ENCODE assay signal across 15 cellular contexts in the genomic region with DNA sequence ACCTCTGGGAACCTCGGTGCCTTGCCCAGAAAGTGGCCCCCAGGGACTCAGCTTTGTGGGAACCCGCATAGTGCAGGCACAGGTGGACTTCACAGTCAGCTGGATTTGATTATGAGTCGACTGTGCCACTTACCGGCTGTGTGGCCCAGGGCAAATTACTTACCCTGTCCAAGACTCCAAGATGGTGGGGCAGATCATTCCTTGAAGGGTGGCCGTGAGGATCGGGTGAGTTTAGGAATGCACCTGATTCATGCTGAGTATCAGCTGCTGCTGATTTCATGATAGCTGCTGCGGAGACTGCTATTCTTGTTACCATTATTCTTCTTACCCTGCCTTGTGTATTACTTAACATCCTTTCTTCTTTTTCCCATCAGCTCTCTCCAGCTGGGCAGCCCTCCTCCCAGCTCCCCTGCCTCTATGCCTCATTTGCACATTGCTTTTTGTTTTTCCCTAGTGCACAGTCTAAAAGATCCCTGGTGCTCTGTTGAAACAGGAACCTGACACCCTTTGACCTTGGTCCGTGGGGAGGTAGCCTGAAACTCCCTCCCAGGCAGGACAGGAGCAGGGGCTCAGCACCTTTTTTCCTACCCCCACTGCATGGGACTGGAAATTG. TPM values are rescaled to one million over a fixed set of nuclear protein-coding genes. Genes with fewer than 3 reads are reported as not detected.
DNase-seq lines count a peak whose midpoint lies in the region; ATAC-seq and TF ChIP-seq lines count a peak whose summit lies in the region.
"Had no signal": no experiment of that assay in that cellular context is flagged by ENCODE, and none has a peak within 500 bp of the region (broad histone marks: within the 10 kb centered on the region; RNA-seq: fewer than 3 reads in every experiment).

No MANE protein-coding gene starts in this region.

- peaks cover 6% of the 10 kb centered on the region for H3K79me2 ChIP-seq in smooth muscle cell (ENCODE audit: low read depth)

- H3K27ac ChIP-seq in adrenal gland (peak overlapping the region in 3 of 5 donors; percentile 44 to 64 (median 58)), iPS-20b (ENCODE audit: low read length) (peak overlapping the region; percentile 35), temporal lobe (ENCODE audit: low read depth, low read length) (peak overlapping the region; percentile 56), smooth muscle cell (ENCODE audit: low read depth) (no peak overlapping the region)
- H3K27ac ChIP-seq: 22Rv1 had no signal

- ATAC-seq in HG02870 (IDR thresholded peaks at IDR 0.05; ENCODE audit: unreplicated experiment) = no peak
- ATAC-seq: activated naive CD8-positive, alpha-beta T cell treated with anti-CD3 and anti-CD28 coated beads, Interleukin-2, amount 50 U/mL, for 24 hours had no signal

- TF ChIP-seq CTCF in adrenal gland (IDR thresholded peaks at IDR 0.05) (no peak), smooth muscle cell (IDR thresholded peaks at IDR 0.05; ENCODE audit: borderline replicate concordance, insufficient read depth, poor library complexity, severe bottlenecking) (no peak)

- no peak overlapping the region for H3K4me2 ChIP-seq in smooth muscle cell

- H3K27me3 ChIP-seq in adrenal gland (no peaks in the 10 kb centered on the region), iPS-20b (ENCODE audit: insufficient read depth, low read length) (no peaks in the 10 kb centered on the region), smooth muscle cell (ENCODE audit: low read depth) (no peaks in the 10 kb centered on the region)

- H3K9ac ChIP-seq in iPS-20b (ENCODE audit: low read depth, low read length) (peak overlapping the region; percentile 67; the same call in 1 of the 2 replicates), smooth muscle cell (ENCODE audit: low read depth) (no peak overlapping the region)

- H4K20me1 ChIP-seq in smooth muscle cell (ENCODE audit: low read depth) = peaks cover 24% of the 10 kb centered on the region

- no peaks in the 10 kb centered on the region for H3F3A ChIP-seq in smooth muscle cell (ENCODE audit: low read depth)

- TF ChIP-seq POLR2A in adrenal gland (IDR thresholded peaks at IDR 0.05) = no peak

- no peak overlapping the region for H2AFZ ChIP-seq in smooth muscle cell (ENCODE audit: low read depth)

- DNase-seq in DMS153 (lab: John Stamatoyannopoulos, UW) (peak; percentile 13), DMS153 treated with DMSO at 0.1 percent for 48 hours (lab: John Stamatoyannopoulos, UW; ENCODE audit: unreplicated experiment) (no peak), adrenal gland (peak in 3 of 7 donors; percentile 21 to 58 (median 42)), smooth muscle cell (lab: John Stamatoyannopoulos, UW; ENCODE audit: unreplicated experiment) (no peak), DMS 273 (lab: John Stamatoyannopoulos, UW; ENCODE audit: unreplicated experiment) (no peak)
- DNase-seq: activated naive CD8-positive, alpha-beta T cell treated with anti-CD3 and anti-CD28 coated beads, Interleukin-2, amount 50 U/mL, for 24 hours; DMS79; NCI-H1105 treated with DMSO at 0.1 percent for 48 hours; OCI-M1; stimulated activated naive CD4-positive, alpha-beta T cell; T-helper 2 cell had no signal

- no peaks in the 10 kb centered on the region for H3K36me3 ChIP-seq in adrenal gland (replicated peaks in 1 of 2)
- H3K36me3 ChIP-seq in iPS-20b (ENCODE audit: insufficient read depth, low read depth, low read length) = no peaks in the 10 kb centered on the region
- H3K36me3 ChIP-seq in smooth muscle cell (ENCODE audit: low read depth) = no peaks in the 10 kb centered on the region

- H3K4me1 ChIP-seq in adrenal gland (replicated peaks in 1 of 2) (peaks cover 29 to 56% of the 10 kb centered on the region in 2 donors), iPS-20b (ENCODE audit: insufficient read depth, low read length) (peaks cover 32% of the 10 kb centered on the region; the same call in 1 of the 2 replicates), smooth muscle cell (ENCODE audit: low read depth) (peaks cover 5% of the 10 kb centered on the region)

- WGBS in adrenal gland, 4 donors = 44 to 49% (median 47%) methylated on average over 8 of the region's 8 CpGs
- WGBS in smooth muscle cell (ENCODE audit: low lambda C conversion rate) = 55% methylated on average over 8 of the region's 8 CpGs

- H3K9me3 ChIP-seq in adrenal gland (replicated peaks in 1 of 3) (no peaks in the 10 kb centered on the region), iPS-20b (ENCODE audit: insufficient read depth, low read depth, low read length) (no peaks in the 10 kb centered on the region), smooth muscle cell (replicated peaks; ENCODE audit: low read depth) (no peaks in the 10 kb centered on the region)

- H3K4me3 ChIP-seq in adrenal gland (no peak overlapping the region), iPS-20b (ENCODE audit: low read length) (peak overlapping the region; percentile 39; the same call in 1 of the 2 replicates), smooth muscle cell (no peak overlapping the region)

- intact Hi-C loops in adrenal gland (cut with DNase I) = loop anchor here in 1 of 2 donors (10.0 kb wide), 2 partner anchors 52 to 68 kb away; a partner anchor contains a TSS

RNA-seq across cellular contexts. Expression of a gene that starts 40.5 kb away (rescaled TPM):
- total RNA-seq in adrenal gland (1 to 10 TPM in 1 of 8 donors, under 1 TPM in 6, not detected in 1; 0.09 to 1.2 (median 0.55) TPM), temporal lobe (1.7 TPM), smooth muscle cell (0.31 TPM in 1 of 2 replicates, not detected in the other)
- polyA plus RNA-seq in adrenal gland (1 to 10 TPM in 1 of 3 donors, under 1 TPM in 2; 0.24 to 1.6 (median 0.90) TPM), smooth muscle cell (0.33 and 0.48 TPM in 2 replicates)

RNA-seq across cellular contexts. Expression of a gene that starts 53.0 kb away (rescaled TPM):
- 10 to 100 TPM; 25.0 to 46.5 (median 35.8) TPM for total RNA-seq in adrenal gland
- 10 to 100 TPM; 14.6 to 35.9 (median 19.7) TPM for polyA plus RNA-seq in adrenal gland
- total RNA-seq in temporal lobe = 0.98 TPM
- total RNA-seq in smooth muscle cell = 9.5 and 9.8 TPM in 2 replicates
- polyA plus RNA-seq in smooth muscle cell = 10.4 and 14.8 TPM in 2 replicates
